ENCODE assay signal across 9 cellular contexts in genomic region chr1:27068922-27069321, GRCh38.
"Had no signal": no experiment of that assay in that cellular context is flagged by ENCODE, and none has a peak within 500 bp of the region (broad histone marks: within the 10 kb centered on the region; RNA-seq: fewer than 3 reads in every experiment).

No MANE protein-coding gene starts in this region.

- DNase-seq: H9, HCEC 1CT, HFFc6, IMR-90, KBM-7 had no signal

- FAIRE-seq: H1, H54 had no signal

- H3K9me3 Mint-ChIP-seq: H9, HFFc6 had no signal

- H3K27ac ChIP-seq: HL-60 had no signal

- H3K4me3 ChIP-seq: GM23338 had no signal

- ATAC-seq: GM23338 had no signal

- H3K4me3 Mint-ChIP-seq: GM23338, H9, HFFc6 had no signal

- H3K27ac Mint-ChIP-seq: GM23338, H9, HFFc6 had no signal
